ENCODE assay signal across 1 cellular context in the genomic region with DNA sequence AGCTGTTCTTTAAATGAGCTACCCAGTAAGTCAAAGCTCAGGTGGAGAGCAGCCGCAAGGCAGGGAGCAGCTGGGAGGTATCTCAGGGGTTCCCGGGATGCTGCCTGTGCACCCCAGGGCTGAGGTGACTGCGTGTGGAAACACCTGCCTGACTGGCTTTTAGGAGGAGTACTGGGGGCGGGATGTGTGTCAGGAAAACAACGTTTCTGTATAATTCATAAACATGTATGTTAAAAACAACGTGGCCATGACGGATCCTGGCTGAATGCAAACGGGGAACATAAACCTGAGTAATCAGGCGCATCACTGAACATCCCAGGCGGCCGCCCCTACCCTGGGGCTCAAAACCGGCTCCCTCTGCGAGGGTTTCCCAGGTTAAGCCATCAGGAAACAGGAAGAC.
TF ChIP-seq lines count a peak whose summit lies in the region.

No MANE protein-coding gene starts in this region.

TF ChIP-seq in GM23338, 12 proteins besides CTCF, POLR2A, EP300 and RAD21 (continued from another document):
- TF ChIP-seq, protein P1, sequence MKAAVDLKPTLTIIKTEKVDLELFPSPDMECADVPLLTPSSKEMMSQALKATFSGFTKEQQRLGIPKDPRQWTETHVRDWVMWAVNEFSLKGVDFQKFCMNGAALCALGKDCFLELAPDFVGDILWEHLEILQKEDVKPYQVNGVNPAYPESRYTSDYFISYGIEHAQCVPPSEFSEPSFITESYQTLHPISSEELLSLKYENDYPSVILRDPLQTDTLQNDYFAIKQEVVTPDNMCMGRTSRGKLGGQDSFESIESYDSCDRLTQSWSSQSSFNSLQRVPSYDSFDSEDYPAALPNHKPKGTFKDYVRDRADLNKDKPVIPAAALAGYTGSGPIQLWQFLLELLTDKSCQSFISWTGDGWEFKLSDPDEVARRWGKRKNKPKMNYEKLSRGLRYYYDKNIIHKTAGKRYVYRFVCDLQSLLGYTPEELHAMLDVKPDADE (IDR thresholded peaks at IDR 0.05): no peak
